ENCODE assay signal across 8 cellular contexts in genomic region chr4:16225139-16225538, GRCh38. TPM values are rescaled to one million over a fixed set of nuclear protein-coding genes. Genes with fewer than 3 reads are reported as not detected.
DNase-seq lines count a peak whose midpoint lies in the region; ATAC-seq and TF ChIP-seq lines count a peak whose summit lies in the region.

No MANE protein-coding gene starts in this region.

- H3K9me3 ChIP-seq in SJCRH30 (replicated peaks): no peaks in the 10 kb centered on the region
- no peaks in the 10 kb centered on the region for H3K9me3 ChIP-seq in neutrophil

- H3K4me3 ChIP-seq in SJCRH30 (peak overlapping the region; percentile 95), epithelial cell of esophagus (ENCODE audit: low read length) (peak overlapping the region; percentile 61), neutrophil (ENCODE audit: low read depth in 1 of 2, low read length in 1 of 2) (peak overlapping the region; percentile 61 to 72)

- H3K36me3 ChIP-seq in SJCRH30 (no peaks in the 10 kb centered on the region), neutrophil (no peaks in the 10 kb centered on the region)

- H3K4me1 ChIP-seq in SJCRH30 (peaks cover 7% of the 10 kb centered on the region; the same call in 1 of the 2 replicates), neutrophil (ENCODE audit: control insufficient read depth in 1 of 2, insufficient read depth in 1 of 2, low read depth in 1 of 2, low read length in 1 of 2) (peaks cover 60 to 61% of the 10 kb centered on the region in 2 experiments)

- ATAC-seq in HG03039 (IDR thresholded peaks at IDR 0.05; ENCODE audit: unreplicated experiment): no peak

- H3K27me3 ChIP-seq in SJCRH30 (no peaks in the 10 kb centered on the region), neutrophil (no peaks in the 10 kb centered on the region)

- DNase-seq in DMS 273 (lab: John Stamatoyannopoulos, UW; ENCODE audit: unreplicated experiment) (peak; percentile 6), DMS 273 treated with DMSO at 0.1 percent for 48 hours (lab: John Stamatoyannopoulos, UW) (no peak), SJCRH30 (no peak), epithelial cell of esophagus (ENCODE audit: low read depth) (peak; percentile 11), GF-D8 (lab: John Stamatoyannopoulos, UW) (no peak)
- DNase-seq in activated CD8-positive, alpha-beta memory T cell treated with anti-CD3 and anti-CD28 coated beads for 24 hours: no peak

- no peak for TF ChIP-seq CTCF in epithelial cell of esophagus (IDR thresholded peaks at IDR 0.05; ENCODE audit: insufficient read depth, low read depth, low read length, missing control alignments)
- TF ChIP-seq CTCF in neutrophil (IDR thresholded peaks at IDR 0.05): no peak

- H3K27ac ChIP-seq in SJCRH30: no peak overlapping the region; the same call in 1 of the 2 replicates
- H3K27ac ChIP-seq in neutrophil: peak overlapping the region; percentile 95

RNA-seq across cellular contexts. Expression of gene TAPT1, which starts 1.1 kb away (rescaled TPM):
- 11.3 and 17.4 TPM in 2 replicates for total RNA-seq in SJCRH30 (2014; rRNA removed; shearing (Covaris generic))

Comparison
In these comparisons a context has a peak if more than half of its experiments do, and no peak if none do; other contexts are left out.
1. DNase-seq: peak in DMS 273 (single experiment) and epithelial cell of esophagus (single experiment); none in DMS 273 treated with DMSO at 0.1 percent for 48 hours (single experiment), SJCRH30 (0 of 2), GF-D8 (single experiment) and activated CD8-positive, alpha-beta memory T cell treated with anti-CD3 and anti-CD28 coated beads for 24 hours (single experiment).
2. Peak in every context shown above with its lines, with median percentiles within 50 percentile points of each other: H3K4me3 ChIP-seq.